In genomic region chr11:267491-267994, GRCh38 we compare ENCODE assay signal across 8 cellular contexts.
DNase-seq lines count a peak whose midpoint lies in the region; ATAC-seq and TF ChIP-seq lines count a peak whose summit lies in the region.

No MANE protein-coding gene starts in this region.

- TF ChIP-seq POLR2A in erythroblast (IDR thresholded peaks at IDR 0.05; ENCODE audit: low read length) = peak; percentile 10

- DNase-seq in NOMO-1 (lab: John Stamatoyannopoulos, UW; ENCODE audit: unreplicated experiment in 2 of 2) (peak; percentile 4 to 65), NOMO-1 treated with dmso at 0.1 percent for 144 hours (lab: John Stamatoyannopoulos, UW; ENCODE audit: unreplicated experiment) (no peak), UCSD-AML1 (lab: John Stamatoyannopoulos, UW; ENCODE audit: unreplicated experiment) (peak; percentile 69), erythroblast (lab: John Stamatoyannopoulos, UW) (peak; percentile 64 to 74), NCI-H774 (lab: John Stamatoyannopoulos, UW) (no peak)
- DNase-seq in stimulated activated CD4-positive, alpha-beta T cell treated with anti-CD3 and anti-CD28 coated beads, Interleukin-12 subunit alpha, Interleukin-12 subunit beta, amount 100 ng/mL, for 4 hours = peak; percentile 50

- no peak for ATAC-seq in HG02938 (IDR thresholded peaks at IDR 0.05; ENCODE audit: unreplicated experiment)
- ATAC-seq in HG03457 (IDR thresholded peaks at IDR 0.05; ENCODE audit: unreplicated experiment) = no peak

Comparison
In these comparisons a context has a peak if more than half of its experiments do, and no peak if none do; other contexts are left out.
1. DNase-seq: peak in NOMO-1 (2 of 2), UCSD-AML1 (single experiment), erythroblast (2 of 2) and stimulated activated CD4-positive, alpha-beta T cell treated with anti-CD3 and anti-CD28 coated beads, Interleukin-12 subunit alpha, Interleukin-12 subunit beta, amount 100 ng/mL, for 4 hours (single experiment); none in NOMO-1 treated with dmso at 0.1 percent for 144 hours (single experiment) and NCI-H774 (single experiment).